8 cellular contexts compared by ENCODE assay signal in genomic region chr6:105402981-105403935, GRCh38. TPM values are rescaled to one million over a fixed set of nuclear protein-coding genes. Genes with fewer than 3 reads are reported as not detected.
DNase-seq lines count a peak whose midpoint lies in the region; ATAC-seq and TF ChIP-seq lines count a peak whose summit lies in the region.

PREP (minus strand) TSS chr6:105403082; CDS start chr6:105402891, 191 bp downstream.

- H3K4me3 Mint-ChIP-seq in CD4-positive, alpha-beta memory T cell: peak within 1 kb of the TSS; percentile 91 to 94 (median 94)
- peak within 1 kb of the TSS; percentile 92 for H3K4me3 Mint-ChIP-seq in activated CD4-positive, alpha-beta memory T cell treated with anti-CD3 and anti-CD28 coated beads, Interleukin-2, amount 10 ng/mL, durations not matched to agents 7 days and 5 days

- POLR2A ChIA-PET in CD4-positive, alpha-beta memory T cell (lab: Charles Lee; ENCODE audit: partially characterized antibody): interaction anchor here (0.6 to 0.9 kb wide), 4 partner anchors 15 to 922 kb away, joined by 3 to 5 read pairs (median 3); partner anchors contain the start of genes ATG5 and PRDM1
- POLR2A ChIA-PET in activated CD4-positive, alpha-beta memory T cell treated with anti-CD3 and anti-CD28 coated beads, Interleukin-2, amount 10 ng/mL, durations not matched to agents 7 days and 5 days (lab: Charles Lee): interaction anchor here (1.0 to 1.6 kb wide), 4 partner anchors 51 to 922 kb away, joined by 3 to 8 read pairs (median 4); partner anchors contain the start of gene ATG5

- peak within 1 kb of the TSS; percentile 62 to 88 for H3K4me3 ChIP-seq in CD4-positive, alpha-beta memory T cell (ENCODE audit: low read length in 2 of 2)
- H3K4me3 ChIP-seq in duodenal mucosa (ENCODE audit: low read depth in 1 of 2, low read length in 2 of 2) (peak within 1 kb of the TSS; percentile 90 to 93), lower lobe of right lung (peak within 1 kb of the TSS; percentile 88)

- peaks cover 2 to 7% of the 10 kb centered on the region in 2 donors for H3K27me3 Mint-ChIP-seq in CD4-positive, alpha-beta memory T cell
- peaks cover 10% of the 10 kb centered on the region for H3K27me3 Mint-ChIP-seq in activated CD4-positive, alpha-beta memory T cell treated with anti-CD3 and anti-CD28 coated beads, Interleukin-2, amount 10 ng/mL, durations not matched to agents 7 days and 5 days

- peak; percentile 76 to 85 (median 84) for DNase-seq in CD4-positive, alpha-beta memory T cell
- DNase-seq in NCI-H774 (lab: John Stamatoyannopoulos, UW) (peak; percentile 93), lower lobe of right lung (peak; percentile 92)
- DNase-seq in activated CD4-positive, alpha-beta memory T cell treated with anti-CD3 and anti-CD28 coated beads, Interleukin-2, amount 10 ng/mL, durations not matched to agents 7 days and 5 days: peak; percentile 88
- DNase-seq in stimulated activated CD4-positive, alpha-beta T cell treated with anti-CD3 and anti-CD28 coated beads, TNF-alpha, amount 100 ng/mL, for 1 hour (ENCODE audit: low read depth in 3 of 3, low spot score in 1 of 3): peak; percentile 35 to 75 (median 65)

- peak within 1 kb of the TSS; percentile 47 for H3K27ac ChIP-seq in CD4-positive, alpha-beta memory T cell (ENCODE audit: low read depth, low read length)
- H3K27ac ChIP-seq in duodenal mucosa (ENCODE audit: low read depth, low read length): peak within 1 kb of the TSS; percentile 86
- peak within 1 kb of the TSS; percentile 89 for H3K27ac ChIP-seq in lower lobe of right lung

- peaks cover 38 to 52% (median 48%) of the 10 kb centered on the region in 4 donors for H3K4me1 Mint-ChIP-seq in CD4-positive, alpha-beta memory T cell
- H3K4me1 Mint-ChIP-seq in activated CD4-positive, alpha-beta memory T cell treated with anti-CD3 and anti-CD28 coated beads, Interleukin-2, amount 10 ng/mL, durations not matched to agents 7 days and 5 days: peaks cover 50% of the 10 kb centered on the region

- peak; percentile 88 for ATAC-seq in GM19372 (IDR thresholded peaks at IDR 0.05; ENCODE audit: low read depth, unreplicated experiment)
- ATAC-seq in HG03521 (IDR thresholded peaks at IDR 0.05; ENCODE audit: unreplicated experiment): peak; percentile 93
- ATAC-seq in lower lobe of right lung: peak; percentile 98

- peak within 1 kb of the TSS; percentile 76 to 78 for H3K9ac ChIP-seq in duodenal mucosa (ENCODE audit: low read depth in 1 of 2, low read length in 2 of 2)

- H3K4me1 ChIP-seq in CD4-positive, alpha-beta memory T cell (ENCODE audit: insufficient read depth, low read length): peaks cover 47% of the 10 kb centered on the region
- peaks cover 28 to 31% of the 10 kb centered on the region in 2 donors for H3K4me1 ChIP-seq in duodenal mucosa (ENCODE audit: control insufficient read depth in 1 of 2, insufficient read depth in 2 of 2, low read length in 2 of 2)
- peaks cover 34% of the 10 kb centered on the region for H3K4me1 ChIP-seq in lower lobe of right lung

- H3K9me3 Mint-ChIP-seq in CD4-positive, alpha-beta memory T cell: peaks cover 0 to 1% (median 0%) of the 10 kb centered on the region in 8 donors
- H3K9me3 Mint-ChIP-seq in activated CD4-positive, alpha-beta memory T cell treated with anti-CD3 and anti-CD28 coated beads, Interleukin-2, amount 10 ng/mL, durations not matched to agents 7 days and 5 days: no peaks in the 10 kb centered on the region

- peaks cover 0 to 3% of the 10 kb centered on the region in 2 donors for H3K36me3 Mint-ChIP-seq in CD4-positive, alpha-beta memory T cell
- H3K36me3 Mint-ChIP-seq in activated CD4-positive, alpha-beta memory T cell treated with anti-CD3 and anti-CD28 coated beads, Interleukin-2, amount 10 ng/mL, durations not matched to agents 7 days and 5 days (ENCODE audit: low read depth): peaks cover 2% of the 10 kb centered on the region

- H3K36me3 ChIP-seq in CD4-positive, alpha-beta memory T cell (ENCODE audit: insufficient read depth, low read length): no peaks in the 10 kb centered on the region
- H3K36me3 ChIP-seq in duodenal mucosa (ENCODE audit: control insufficient read depth in 1 of 2, insufficient read depth in 2 of 2, low read length in 2 of 2): no peaks in the 10 kb centered on the region
- no peaks in the 10 kb centered on the region for H3K36me3 ChIP-seq in lower lobe of right lung

- CTCF ChIA-PET in CD4-positive, alpha-beta memory T cell (lab: Charles Lee; ENCODE audit: partially characterized antibody): interaction anchor here (0.7 to 1.9 kb wide), 6 partner anchors 9 to 315 kb away, joined by 3 to 7 read pairs (median 5); no protein-coding TSS in a partner anchor
- CTCF ChIA-PET in activated CD4-positive, alpha-beta memory T cell treated with anti-CD3 and anti-CD28 coated beads, Interleukin-2, amount 10 ng/mL, durations not matched to agents 7 days and 5 days (lab: Charles Lee): interaction anchor here (0.6 to 3.0 kb wide), 22 partner anchors 9 to 932 kb away, joined by 3 to 14 read pairs (median 4); no protein-coding TSS in a partner anchor

- no peaks in the 10 kb centered on the region for H3K27me3 ChIP-seq in CD4-positive, alpha-beta memory T cell (ENCODE audit: insufficient read depth, low read length)
- no peaks in the 10 kb centered on the region for H3K27me3 ChIP-seq in duodenal mucosa (ENCODE audit: control insufficient read depth in 1 of 2, insufficient read depth in 2 of 2, low read length in 2 of 2)
- H3K27me3 ChIP-seq in lower lobe of right lung (ENCODE audit: low read depth): no peaks in the 10 kb centered on the region

- H3K27ac Mint-ChIP-seq in CD4-positive, alpha-beta memory T cell: peak within 1 kb of the TSS; percentile 79 to 88 (median 85)
- H3K27ac Mint-ChIP-seq in activated CD4-positive, alpha-beta memory T cell treated with anti-CD3 and anti-CD28 coated beads, Interleukin-2, amount 10 ng/mL, durations not matched to agents 7 days and 5 days: peak within 1 kb of the TSS; percentile 75

- no peaks in the 10 kb centered on the region for H3K9me3 ChIP-seq in CD4-positive, alpha-beta memory T cell (ENCODE audit: control insufficient read depth in 1 of 2, low read length in 2 of 2)
- H3K9me3 ChIP-seq in duodenal mucosa (ENCODE audit: control insufficient read depth in 1 of 2, low read length in 2 of 2) (no peaks in the 10 kb centered on the region), lower lobe of right lung (no peaks in the 10 kb centered on the region)

- TF ChIP-seq CTCF in lower lobe of right lung (IDR thresholded peaks at IDR 0.05): peak; percentile 75

- intact Hi-C loops in CD4-positive, alpha-beta memory T cell (cut with micrococcal nuclease): loop anchor here (1.0 to 5.0 kb wide), 5 partner anchors 86 to 1625 kb away; partner anchors contain the start of genes HACE1 and MTRES1
- intact Hi-C loops in lower lobe of right lung (cut with DNase I): no loop called here

RNA-seq across cellular contexts. Expression of gene PREP, which starts in this region (rescaled TPM):
- 10 to 100 TPM; 34.4 to 34.8 TPM for total RNA-seq in CD4-positive, alpha-beta memory T cell
- polyA plus RNA-seq in CD4-positive, alpha-beta memory T cell: 10 to 100 TPM; 29.8 to 43.6 TPM
- total RNA-seq in activated CD4-positive, alpha-beta memory T cell treated with anti-CD3 and anti-CD28 coated beads, Interleukin-2, amount 10 ng/mL, durations not matched to agents 7 days and 5 days: 10 to 100 TPM; 43.7 to 44.3 TPM
- total RNA-seq in lower lobe of right lung: 30.0 TPM

Comparison
In these comparisons a context has a peak if more than half of its experiments do, and no peak if none do; other contexts are left out.
1. Peak in every context shown above with its lines: DNase-seq, ATAC-seq, H3K4me3 ChIP-seq and H3K27ac ChIP-seq.